In the genomic region with DNA sequence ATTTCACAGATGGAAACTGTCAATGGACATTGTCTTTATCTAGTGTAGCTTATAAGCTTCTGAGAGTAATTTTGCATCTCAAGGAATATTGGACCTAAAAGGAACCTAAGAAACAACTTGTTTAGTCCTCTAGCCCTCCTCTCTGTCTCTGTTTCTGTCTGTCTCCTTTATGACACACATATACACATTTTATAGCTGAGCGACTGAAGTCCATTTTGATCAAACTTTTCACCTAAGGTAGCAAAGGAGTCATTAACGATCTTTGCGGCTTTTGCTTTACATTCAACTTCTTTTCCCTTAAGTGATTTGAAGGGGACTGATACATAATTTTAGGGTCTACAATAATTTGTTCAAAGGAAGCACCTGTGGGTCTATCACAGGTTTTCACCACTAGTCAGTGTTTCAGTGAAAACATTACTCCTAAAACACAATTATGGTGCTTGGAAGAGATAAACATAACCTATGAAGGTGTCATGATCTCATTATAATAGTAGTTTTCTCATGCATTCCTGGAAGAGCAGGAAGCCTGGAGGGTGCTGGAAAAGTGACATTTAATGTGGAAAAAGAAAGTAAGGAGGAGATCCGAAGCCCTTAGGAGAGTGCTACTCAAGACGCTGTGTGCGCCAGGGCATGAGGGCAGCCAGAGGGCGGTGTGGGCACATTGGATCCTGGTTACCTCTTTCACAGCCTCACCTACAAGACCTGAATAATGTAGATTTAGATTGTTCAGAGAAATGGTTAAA, we compare ENCODE assay signal across 8 cellular contexts.
A peak's percentile ranks its signal among the peaks of the same experiment; 100 is the strongest.
DNase-seq lines count a peak whose midpoint lies in the region; ATAC-seq and TF ChIP-seq lines count a peak whose summit lies in the region.

No MANE protein-coding gene starts in this region.

- H3K4me3 ChIP-seq in NB4 (ENCODE audit: low read depth, low read length) (no peak overlapping the region), epithelial cell of proximal tubule (ENCODE audit: low read depth, low read length) (no peak overlapping the region), osteoblast (ENCODE audit: insufficient read depth, low read length) (no peak overlapping the region)

- no peaks in the 10 kb centered on the region for H3K27me3 ChIP-seq in osteoblast (ENCODE audit: insufficient read depth, low read length)

- peaks cover 3% of the 10 kb centered on the region for H3K4me1 ChIP-seq in osteoblast (ENCODE audit: insufficient read depth, low read length)

- DNase-seq in DMS 273 (lab: John Stamatoyannopoulos, UW; ENCODE audit: unreplicated experiment) (peak; percentile 43), DMS 273 treated with DMSO at 0.1 percent for 48 hours (lab: John Stamatoyannopoulos, UW) (no peak), NB4 (ENCODE audit: low read depth) (peak; percentile 6), epithelial cell of proximal tubule (ENCODE audit: low read depth) (peak; percentile 19), osteoblast (ENCODE audit: insufficient read length, low spot score, missing footprints) (no peak), ureter (ENCODE audit: low spot score) (peak; percentile 68)
- peak; percentile 11 to 26 for DNase-seq in activated CD8-positive, alpha-beta memory T cell treated with anti-CD3 and anti-CD28 coated beads for 4 hours (ENCODE audit: low read depth in 2 of 2)

- H3K4me2 ChIP-seq in osteoblast (ENCODE audit: insufficient read depth, low read length), result peak overlapping the region; percentile 39

- H4K20me1 ChIP-seq in osteoblast (ENCODE audit: insufficient read depth, low read length), result no peaks in the 10 kb centered on the region

- no peaks in the 10 kb centered on the region for H3K79me2 ChIP-seq in osteoblast (ENCODE audit: insufficient read depth, low read length)

- no peak for ATAC-seq in GM21717 (IDR thresholded peaks at IDR 0.05; ENCODE audit: unreplicated experiment)

- no peak for TF ChIP-seq CTCF in NB4 (IDR thresholded peaks at IDR 0.05; ENCODE audit: low read depth, low read length)
- peak; percentile 100 for TF ChIP-seq CTCF in epithelial cell of proximal tubule (conservative IDR thresholded peaks at IDR 0.05; ENCODE audit: low read depth, low read length)
- TF ChIP-seq CTCF in osteoblast (IDR thresholded peaks at IDR 0.05; ENCODE audit: extremely low read depth, low read depth, low read length), result peak; percentile 86

- H3K9me3 ChIP-seq in osteoblast (ENCODE audit: low read depth, low read length), result no peaks in the 10 kb centered on the region

- no peaks in the 10 kb centered on the region for H3K36me3 ChIP-seq in osteoblast (ENCODE audit: insufficient read depth, low read length)

- no peak overlapping the region for H2AFZ ChIP-seq in osteoblast (ENCODE audit: low read length)

- no peak overlapping the region for H3K27ac ChIP-seq in osteoblast (ENCODE audit: low read depth, low read length)

- no peak for TF ChIP-seq POLR2A in NB4 (IDR thresholded peaks at IDR 0.05; ENCODE audit: extremely low read depth, insufficient read length)

Comparison
In these comparisons a context has a peak if more than half of its experiments do, and no peak if none do; other contexts are left out.
1. DNase-seq: peak in DMS 273 (single experiment), NB4 (single experiment), activated CD8-positive, alpha-beta memory T cell treated with anti-CD3 and anti-CD28 coated beads for 4 hours (2 of 2), epithelial cell of proximal tubule (single experiment) and ureter (single experiment); none in DMS 273 treated with DMSO at 0.1 percent for 48 hours (single experiment) and osteoblast (single experiment).